In the genomic region with DNA sequence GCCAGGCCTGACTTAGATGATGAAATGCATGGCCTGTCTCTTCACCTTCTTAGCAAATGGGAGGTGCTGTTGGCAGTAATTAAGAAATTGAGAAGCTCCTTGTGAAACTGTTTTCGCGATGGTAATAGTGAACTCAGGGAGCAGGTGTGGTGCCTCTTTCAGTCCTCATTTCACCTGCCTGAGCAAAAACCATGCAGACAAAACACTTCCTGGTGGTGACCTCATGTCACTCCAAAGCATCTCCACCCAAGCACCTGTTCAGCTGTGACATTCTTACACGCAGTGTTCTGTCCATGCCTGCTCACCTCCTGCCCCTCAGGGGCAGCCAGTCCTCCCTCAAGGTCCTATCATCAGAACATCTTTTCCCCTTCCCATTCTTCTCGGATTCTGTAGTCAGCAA, we compare ENCODE assay signal across 19 cellular contexts.
DNase-seq lines count a peak whose midpoint lies in the region; ATAC-seq and TF ChIP-seq lines count a peak whose summit lies in the region.
"Had no signal": no experiment of that assay in that cellular context is flagged by ENCODE, and none has a peak within 500 bp of the region (broad histone marks: within the 10 kb centered on the region; RNA-seq: fewer than 3 reads in every experiment).

No MANE protein-coding gene starts in this region.

- ATAC-seq in left cardiac atrium (no peak), foreskin keratinocyte (peak; percentile 16), upper lobe of right lung (peak; percentile 40)
- ATAC-seq: GM12878 had no signal

- H3K9me3 ChIP-seq in left ventricle myocardium inferior (replicated peaks) (no peaks in the 10 kb centered on the region), upper lobe of right lung (no peaks in the 10 kb centered on the region)

- no peak for TF ChIP-seq CTCF in left ventricle myocardium inferior (IDR thresholded peaks at IDR 0.05; ENCODE audit: borderline replicate concordance)
- TF ChIP-seq CTCF in foreskin keratinocyte (conservative IDR thresholded peaks at IDR 0.05) = no peak
- TF ChIP-seq CTCF in upper lobe of right lung (IDR thresholded peaks at IDR 0.05) = no peak

- H3K27me3 ChIP-seq in left ventricle myocardium inferior (ENCODE audit: low read depth) = no peaks in the 10 kb centered on the region
- H3K27me3 ChIP-seq in foreskin keratinocyte = no peaks in the 10 kb centered on the region
- no peaks in the 10 kb centered on the region for H3K27me3 ChIP-seq in upper lobe of right lung

- intact Hi-C loops in left ventricle myocardium inferior (cut with micrococcal nuclease) = no loop called here
- intact Hi-C loops in left cardiac atrium (cut with DNase I) = no loop called here
- intact Hi-C loops in upper lobe of right lung (cut with DNase I) = no loop called here

- H3K36me3 ChIP-seq in left ventricle myocardium inferior (peaks cover under 1% of the 10 kb centered on the region), upper lobe of right lung (no peaks in the 10 kb centered on the region)

- H3K4me1 ChIP-seq in left ventricle myocardium inferior = peaks cover 78% of the 10 kb centered on the region
- no peaks in the 10 kb centered on the region for H3K4me1 ChIP-seq in foreskin keratinocyte
- H3K4me1 ChIP-seq in upper lobe of right lung = peaks cover 18% of the 10 kb centered on the region

- peak overlapping the region; percentile 65 for H3K27ac ChIP-seq in left ventricle myocardium inferior (replicated peaks)
- no peak overlapping the region for H3K27ac ChIP-seq in foreskin keratinocyte
- H3K27ac ChIP-seq in upper lobe of right lung = peak overlapping the region; percentile 1

- DNase-seq in left ventricle myocardium inferior = no peak
- no peak for DNase-seq in left cardiac atrium
- DNase-seq in NCI-H510A (lab: John Stamatoyannopoulos, UW) = peak; percentile 25
- no peak for DNase-seq in foreskin keratinocyte
- no peak for DNase-seq in upper lobe of right lung
- no peak for DNase-seq in midbrain (lab: John Stamatoyannopoulos, UW)
- DNase-seq in HUDEP-2 (lab: John Stamatoyannopoulos, UW; ENCODE audit: unreplicated experiment in 76 of 76) = no peak
- no peak for DNase-seq in activated CD8-positive, alpha-beta memory T cell treated with anti-CD3 and anti-CD28 coated beads for 24 hours
- DNase-seq: activated CD4-positive, alpha-beta memory T cell treated with anti-CD3 and anti-CD28 coated beads for 36 hours; activated T-cell treated with anti-CD3 and anti-CD28 coated beads, Interleukin-2, amount 50 U/mL, for 48 hours; caudate nucleus; CD8-positive, alpha-beta memory T cell; foreskin melanocyte; Karpas-422; mesendoderm; NCI-H1436; NCI-H526; retina had no signal

- H3K4me3 ChIP-seq in left ventricle myocardium inferior (no peak overlapping the region), upper lobe of right lung (no peak overlapping the region)
- H3K4me3 ChIP-seq: GM12878 had no signal

Comparison
In these comparisons a context has a peak if more than half of its experiments do, and no peak if none do; other contexts are left out.
1. ATAC-seq: peak in foreskin keratinocyte (single experiment) and upper lobe of right lung (single experiment); none in left cardiac atrium (0 of 2).